Comparison of ENCODE assay signal across 11 cellular contexts in genomic region chr12:59040651-59041050, GRCh38.
DNase-seq lines count a peak whose midpoint lies in the region; ATAC-seq and TF ChIP-seq lines count a peak whose summit lies in the region.
"Had no signal": no experiment of that assay in that cellular context is flagged by ENCODE, and none has a peak within 500 bp of the region (broad histone marks: within the 10 kb centered on the region; RNA-seq: fewer than 3 reads in every experiment).

No MANE protein-coding gene starts in this region.

- H3K27ac ChIP-seq in RWPE1: peak overlapping the region; percentile 79

- CTCF ChIA-PET in RWPE1 (lab: Yijun Ruan, JAX): interaction anchor here (0.6 kb wide), 2 partner anchors 67 to 133 kb away, joined by 3 to 10 read pairs; no protein-coding TSS in a partner anchor

- H3K4me1 Mint-ChIP-seq in naive thymus-derived CD8-positive, alpha-beta T cell: no peaks in the 10 kb centered on the region

- peaks cover 0 to 4% (median 0%) of the 10 kb centered on the region in 9 donors for H3K9me3 Mint-ChIP-seq in naive thymus-derived CD8-positive, alpha-beta T cell

- no peak for TF ChIP-seq CTCF in RWPE1 (conservative IDR thresholded peaks at IDR 0.05; ENCODE audit: low read depth)
- TF ChIP-seq CTCF in fibroblast of mammary gland (conservative IDR thresholded peaks at IDR 0.05; ENCODE audit: control insufficient read depth, insufficient read depth, low read depth, low read length): no peak

- H3K4me3 Mint-ChIP-seq in naive thymus-derived CD8-positive, alpha-beta T cell: no peak overlapping the region

- POLR2A ChIA-PET in RWPE1 (lab: Yijun Ruan, JAX; ENCODE audit: low non-redundant PET): no interaction called here
- POLR2A ChIA-PET in naive thymus-derived CD8-positive, alpha-beta T cell (lab: Charles Lee): no interaction called here

- peak; percentile 83 for DNase-seq in ELF-1 (ENCODE audit: low read depth, low spot score)
- DNase-seq in RWPE1 (ENCODE audit: low spot score): peak; percentile 26
- DNase-seq in fibroblast of mammary gland (ENCODE audit: low read depth): peak; percentile 90
- peak; percentile 20 for DNase-seq in retina
- DNase-seq in HuH-7 (ENCODE audit: low spot score): no peak
- DNase-seq in NCI-H345 (lab: John Stamatoyannopoulos, UW): no peak
- DNase-seq in NCI-H524 treated with DMSO at 0.1 percent for 48 hours (lab: John Stamatoyannopoulos, UW): no peak
- no peak for DNase-seq in naive thymus-derived CD8-positive, alpha-beta T cell
- DNase-seq: activated CD4-positive, alpha-beta T cell treated with anti-CD3 and anti-CD28 coated beads, Interleukin-2, amount 50 U/mL, for 1 hour; mucosa of descending colon; NK-92 treated with Interleukin-12 subunit alpha and Interleukin-12 subunit beta, amount 100 ng/mL, for 24 hours had no signal

- H3K27me3 Mint-ChIP-seq in naive thymus-derived CD8-positive, alpha-beta T cell: peaks cover 0 to 2% (median 0%) of the 10 kb centered on the region in 5 donors

- no peaks in the 10 kb centered on the region for H3K36me3 Mint-ChIP-seq in naive thymus-derived CD8-positive, alpha-beta T cell

- no peak overlapping the region for H3K27ac Mint-ChIP-seq in naive thymus-derived CD8-positive, alpha-beta T cell

- no peak overlapping the region for H3K4me3 ChIP-seq in fibroblast of mammary gland (ENCODE audit: control insufficient read depth, low read depth, low read length)
- H3K4me3 ChIP-seq: mucosa of descending colon had no signal

- no peak for ATAC-seq in naive thymus-derived CD8-positive, alpha-beta T cell
- ATAC-seq: mucosa of descending colon had no signal

Comparison
In these comparisons a context has a peak if more than half of its experiments do, and no peak if none do; other contexts are left out.
1. DNase-seq: peak in ELF-1 (single experiment), RWPE1 (single experiment), fibroblast of mammary gland (single experiment) and retina (single experiment); none in HuH-7 (single experiment), NCI-H345 (single experiment), NCI-H524 treated with DMSO at 0.1 percent for 48 hours (single experiment) and naive thymus-derived CD8-positive, alpha-beta T cell (0 of 10).